23 cellular contexts compared by ENCODE assay signal in the genomic region with DNA sequence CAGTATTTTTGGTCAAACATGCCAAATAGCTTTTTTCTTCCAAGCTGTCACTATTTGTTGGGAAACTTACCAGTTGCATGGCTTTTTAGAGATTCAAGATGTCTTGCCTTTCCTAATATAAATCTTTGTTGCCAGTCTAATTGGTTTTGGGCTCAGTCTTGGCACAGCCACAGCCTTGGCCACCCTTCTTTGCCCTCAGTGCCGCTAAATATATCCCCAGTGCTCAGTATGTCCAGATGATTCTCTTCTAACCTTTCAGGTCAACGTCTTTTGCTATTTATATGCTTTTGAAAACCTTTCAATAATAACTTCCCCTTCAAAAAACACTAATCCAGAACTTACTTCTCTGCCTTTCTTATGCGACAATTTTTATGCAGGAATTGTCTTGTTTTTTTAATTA.
"Had no signal": no experiment of that assay in that cellular context is flagged by ENCODE, and none has a peak within 500 bp of the region (broad histone marks: within the 10 kb centered on the region; RNA-seq: fewer than 3 reads in every experiment).

No MANE protein-coding gene starts in this region.

- ATAC-seq: HepG2, SK-N-SH treated with all-trans-retinoic acid at 6 μM for 48 hours had no signal

- DNase-seq: IMR-90, Karpas-422, KG1, MG63, NCI-H1092, NCI-H1105 treated with DMSO at 0.1 percent for 48 hours, NCI-H1417 treated with DMSO at 0.1 percent for 48 hours, NCI-H146, NCI-H1694 treated with DMSO at 0.1 percent for 48 hours, NCI-H1930, NCI-H2081, NCI-H2107, NCI-H2227 treated with DMSO at 0.1 percent for 48 hours, NCI-H510A, NCI-H524 treated with DMSO at 0.1 percent for 48 hours, NCI-H69, NCI-H774, RPMI8226, SHP77 treated with DMSO at 0.1 percent for 48 hours, SJCRH30 had no signal

- H3K9me3 ChIP-seq: MG63, SJCRH30 had no signal

- H3K27ac ChIP-seq: SJCRH30 had no signal

- H3K36me3 ChIP-seq: MG63, SJCRH30 had no signal

- H3K4me3 ChIP-seq: MG63, SJCRH30 had no signal

- FAIRE-seq: HepG2, RCC 7860 had no signal

- H3K27me3 ChIP-seq: MG63, SJCRH30 had no signal

- H3K4me1 ChIP-seq: SJCRH30 had no signal
